8 cellular contexts compared by ENCODE assay signal in the genomic region with DNA sequence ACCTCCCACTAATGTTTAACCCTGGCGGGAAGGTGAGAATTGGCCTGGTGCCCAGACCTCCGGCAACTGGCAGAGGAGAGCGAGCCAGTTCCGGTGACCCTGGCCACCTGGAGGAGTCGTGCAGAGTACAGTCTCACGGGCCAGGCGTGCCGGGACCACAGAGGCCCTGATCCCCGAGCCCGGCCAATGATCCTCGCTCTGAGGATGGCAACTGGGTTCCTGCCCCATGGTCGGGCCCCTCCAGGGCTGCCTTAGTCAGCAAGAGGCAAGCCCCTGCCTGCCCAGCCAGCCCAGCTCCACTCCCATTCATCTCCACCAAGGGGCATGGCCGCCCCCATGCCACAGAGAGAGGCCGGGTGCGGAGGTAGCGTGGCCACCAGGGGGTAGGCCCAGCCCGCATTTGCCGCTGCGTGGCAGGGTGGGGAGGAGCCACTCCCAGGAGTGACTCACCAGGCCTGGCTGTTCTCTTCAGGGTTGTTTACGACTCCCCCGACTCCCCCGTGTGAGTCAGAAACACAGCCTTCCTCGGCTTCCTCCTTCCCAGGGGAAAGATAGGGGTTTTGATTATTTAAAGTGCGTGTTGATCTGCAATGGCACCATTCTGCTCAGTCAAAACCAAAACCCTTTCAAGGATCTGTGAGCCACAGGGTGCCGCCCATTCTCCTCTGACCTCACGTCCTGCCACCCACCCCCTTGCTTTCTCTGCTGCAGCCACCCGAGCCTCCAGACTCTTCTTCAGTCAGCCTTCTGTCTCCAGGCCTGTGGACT. TPM values are rescaled to one million over a fixed set of nuclear protein-coding genes. Genes with fewer than 3 reads are reported as not detected.
DNase-seq lines count a peak whose midpoint lies in the region; ATAC-seq and TF ChIP-seq lines count a peak whose summit lies in the region.

Gene SLC25A45 (minus strand): TSS at position 611 of the 768 bp plus-strand sequence. CDS start 695 bp downstream, outside the sequence.

- POLR2A ChIA-PET in Panc1 (lab: Charles Lee): interaction anchor here (0.6 to 0.7 kb wide), 3 partner anchors 21 to 117 kb away, joined by 7 to 16 read pairs (median 8); partner anchors contain the start of gene MALAT1
- POLR2A ChIA-PET in naive thymus-derived CD8-positive, alpha-beta T cell (lab: Charles Lee): interaction anchor here (0.6 to 17.5 kb wide), 18 partner anchors 10 to 206 kb away, joined by 3 to 396 read pairs (median 4); partner anchors contain the start of genes MALAT1 and NEAT1

- TF ChIP-seq CTCF in KMS-11 (conservative IDR thresholded peaks at IDR 0.05; ENCODE audit: low read depth, low read length) (peak; percentile 71), Panc1 (IDR thresholded peaks at IDR 0.05) (peak; percentile 90; the same call in 1 of the 2 replicates), esophagus muscularis mucosa (IDR thresholded peaks at IDR 0.05) (peak; percentile 88 to 98 (median 90))

- 0% methylated on average over 16 of the region's 27 CpGs for WGBS in esophagus muscularis mucosa

- peak within 1 kb of the TSS; percentile 78 for H3K4me3 Mint-ChIP-seq in activated T-cell treated with anti-CD3 and anti-CD28 coated beads, Interleukin-2, amount 50 U/mL, for 24 hours
- H3K4me3 Mint-ChIP-seq in naive thymus-derived CD8-positive, alpha-beta T cell: peak within 1 kb of the TSS; percentile 80 to 97 (median 92)
- peak within 1 kb of the TSS; percentile 87 to 88 for H3K4me3 Mint-ChIP-seq in stimulated activated naive B cell treated with anti-CD40 and anti-IgM and Interleukin-4, amounts not matched to agents 10 μg/mL and 1 μg/mL and 100 μg/mL, for 72 hours

- in situ Hi-C loops in Panc1 (cut with HindIII; ENCODE audit: low pct_unique_long_range_greater_than_20kb, low sequenced_read_pairs): no loop called here

- H3K79me2 ChIP-seq in KMS-11 (ENCODE audit: insufficient read depth, low read depth): peaks cover 30% of the 10 kb centered on the region

- TF ChIP-seq EP300 in esophagus muscularis mucosa (IDR thresholded peaks at IDR 0.05): no peak

- peak within 1 kb of the TSS; percentile 50 for H2AFZ ChIP-seq in KMS-11 (ENCODE audit: low read depth)

- TF ChIP-seq POLR2A in esophagus muscularis mucosa (IDR thresholded peaks at IDR 0.05; ENCODE audit: low read depth): no peak

- peaks cover 58% of the 10 kb centered on the region for H3K4me1 Mint-ChIP-seq in activated T-cell treated with anti-CD3 and anti-CD28 coated beads, Interleukin-2, amount 50 U/mL, for 24 hours (ENCODE audit: low read depth)
- H3K4me1 Mint-ChIP-seq in naive thymus-derived CD8-positive, alpha-beta T cell: peaks cover 34 to 72% (median 57%) of the 10 kb centered on the region in 4 donors
- peaks cover 51 to 82% of the 10 kb centered on the region in 2 donors for H3K4me1 Mint-ChIP-seq in stimulated activated naive B cell treated with anti-CD40 and anti-IgM and Interleukin-4, amounts not matched to agents 10 μg/mL and 1 μg/mL and 100 μg/mL, for 72 hours

- ATAC-seq in GM21825 (IDR thresholded peaks at IDR 0.05; ENCODE audit: unreplicated experiment) (peak; percentile 63), Panc1 (peak; percentile 93)
- peak; percentile 86 to 88 for ATAC-seq in naive thymus-derived CD8-positive, alpha-beta T cell
- ATAC-seq in stimulated activated naive B cell treated with anti-CD40 and anti-IgM and Interleukin-4, amounts not matched to agents 10 μg/mL and 1 μg/mL and 100 μg/mL, for 72 hours (replicated peaks): peak; percentile 82 to 84

- H3K27ac ChIP-seq in KMS-11 (peak within 1 kb of the TSS; percentile 95), Panc1 (ENCODE audit: low read length) (peak within 1 kb of the TSS; percentile 92), esophagus muscularis mucosa (replicated peaks in 1 of 4) (peak within 1 kb of the TSS; percentile 95 to 98 (median 96))

- H3K36me3 ChIP-seq in KMS-11 (ENCODE audit: insufficient read depth) (no peaks in the 10 kb centered on the region), Panc1 (ENCODE audit: control insufficient read depth, insufficient read depth, low read length) (no peaks in the 10 kb centered on the region; the same call in 1 of the 2 replicates), esophagus muscularis mucosa (peaks cover 0 to 7% (median 2%) of the 10 kb centered on the region in 4 donors)

- H3K9ac ChIP-seq in KMS-11: peak within 1 kb of the TSS; percentile 88

- no TSS peak for BruUV-seq in Panc1 (replicated peaks; lab: Mats Ljungman, UMichigan)

- no peaks in the 10 kb centered on the region for H3K27me3 Mint-ChIP-seq in activated T-cell treated with anti-CD3 and anti-CD28 coated beads, Interleukin-2, amount 50 U/mL, for 24 hours
- no peaks in the 10 kb centered on the region for H3K27me3 Mint-ChIP-seq in naive thymus-derived CD8-positive, alpha-beta T cell
- H3K27me3 Mint-ChIP-seq in stimulated activated naive B cell treated with anti-CD40 and anti-IgM and Interleukin-4, amounts not matched to agents 10 μg/mL and 1 μg/mL and 100 μg/mL, for 72 hours: no peaks in the 10 kb centered on the region

- peak; percentile 100 for DNase-seq in EH (ENCODE audit: low read depth)
- peak; percentile 85 for DNase-seq in Panc1 (ENCODE audit: low read depth, low spot score)
- DNase-seq in activated T-cell treated with anti-CD3 and anti-CD28 coated beads, Interleukin-2, amount 50 U/mL, for 24 hours: peak; percentile 93
- peak; percentile 98 for DNase-seq in esophagus muscularis mucosa (ENCODE audit: extremely low spot score)
- peak; percentile 84 to 96 (median 91) for DNase-seq in naive thymus-derived CD8-positive, alpha-beta T cell
- peak; percentile 95 for DNase-seq in stimulated activated naive B cell treated with anti-CD40 and anti-IgM and Interleukin-4, amounts not matched to agents 10 μg/mL and 1 μg/mL and 100 μg/mL, for 72 hours

- intact Hi-C loops in Panc1 (cut with micrococcal nuclease; ENCODE audit: unreplicated experiment) (no loop called here), esophagus muscularis mucosa (cut with DNase I) (loop anchor here (5.0 kb wide), 2 partner anchors 35 to 130 kb away; no protein-coding TSS in a partner anchor)

- peaks cover 51% of the 10 kb centered on the region for H3K4me1 ChIP-seq in KMS-11 (ENCODE audit: low read depth, poor library complexity, severe bottlenecking)
- peaks cover 39% of the 10 kb centered on the region for H3K4me1 ChIP-seq in Panc1 (ENCODE audit: control insufficient read depth, insufficient read depth, low read length)
- peaks cover 56 to 62% (median 59%) of the 10 kb centered on the region in 4 donors for H3K4me1 ChIP-seq in esophagus muscularis mucosa

- CTCF ChIA-PET in Panc1 (lab: Charles Lee): interaction anchor here (0.5 to 1.1 kb wide), 4 partner anchors 16 to 206 kb away, joined by 3 to 10 read pairs (median 4); no protein-coding TSS in a partner anchor

- H4K20me1 ChIP-seq in KMS-11 (ENCODE audit: insufficient read depth): no peaks in the 10 kb centered on the region

- no peaks in the 10 kb centered on the region for H3K9me3 ChIP-seq in Panc1 (ENCODE audit: control insufficient read depth, insufficient read depth, low read depth, low read length)
- no peaks in the 10 kb centered on the region for H3K9me3 ChIP-seq in esophagus muscularis mucosa

- H3K4me2 ChIP-seq in KMS-11: peak within 1 kb of the TSS; percentile 79

- H3K27me3 ChIP-seq in KMS-11 (ENCODE audit: insufficient read depth, low read depth) (no peaks in the 10 kb centered on the region), Panc1 (ENCODE audit: control insufficient read depth, insufficient read depth, low read length) (no peaks in the 10 kb centered on the region), esophagus muscularis mucosa (no peaks in the 10 kb centered on the region)

- H3K36me3 Mint-ChIP-seq in activated T-cell treated with anti-CD3 and anti-CD28 coated beads, Interleukin-2, amount 50 U/mL, for 24 hours (ENCODE audit: low read depth): peaks cover 7% of the 10 kb centered on the region
- peaks cover 0 to 11% (median 0%) of the 10 kb centered on the region in 3 donors for H3K36me3 Mint-ChIP-seq in naive thymus-derived CD8-positive, alpha-beta T cell
- H3K36me3 Mint-ChIP-seq in stimulated activated naive B cell treated with anti-CD40 and anti-IgM and Interleukin-4, amounts not matched to agents 10 μg/mL and 1 μg/mL and 100 μg/mL, for 72 hours: peaks cover 0 to 6% of the 10 kb centered on the region in 2 donors

- H3K27ac Mint-ChIP-seq in activated T-cell treated with anti-CD3 and anti-CD28 coated beads, Interleukin-2, amount 50 U/mL, for 24 hours: peak within 1 kb of the TSS; percentile 98
- H3K27ac Mint-ChIP-seq in naive thymus-derived CD8-positive, alpha-beta T cell: peak within 1 kb of the TSS; percentile 96 to 100 (median 99)
- peak within 1 kb of the TSS; percentile 96 for H3K27ac Mint-ChIP-seq in stimulated activated naive B cell treated with anti-CD40 and anti-IgM and Interleukin-4, amounts not matched to agents 10 μg/mL and 1 μg/mL and 100 μg/mL, for 72 hours

- H3K9me3 Mint-ChIP-seq in activated T-cell treated with anti-CD3 and anti-CD28 coated beads, Interleukin-2, amount 50 U/mL, for 24 hours: no peaks in the 10 kb centered on the region
- no peaks in the 10 kb centered on the region for H3K9me3 Mint-ChIP-seq in naive thymus-derived CD8-positive, alpha-beta T cell
- no peaks in the 10 kb centered on the region for H3K9me3 Mint-ChIP-seq in stimulated activated naive B cell treated with anti-CD40 and anti-IgM and Interleukin-4, amounts not matched to agents 10 μg/mL and 1 μg/mL and 100 μg/mL, for 72 hours

- H3K4me3 ChIP-seq in KMS-11 (IDR thresholded peaks at IDR 0.05; ENCODE audit: insufficient read depth, low read depth, low read length) (no peak within 1 kb of the TSS), Panc1 (ENCODE audit: low read depth in 2 of 2, low read length in 2 of 2) (peak within 1 kb of the TSS; percentile 36 to 51), esophagus muscularis mucosa (peak within 1 kb of the TSS; percentile 55 to 62 (median 56))

RNA-seq across cellular contexts. Expression of gene SLC25A45, which starts in this region (rescaled TPM):
- total RNA-seq in Panc1 (2021; ENCODE audit: unreplicated experiment): 9.8 TPM
- polyA plus RNA-seq in Panc1 (2012; ENCODE audit: insufficient read length): 5.9 TPM
- total RNA-seq in esophagus muscularis mucosa: 10 to 100 TPM in 1 of 4 donors, 1 to 10 TPM in 3; 4.6 to 11.3 (median 5.9) TPM
- total RNA-seq in naive thymus-derived CD8-positive, alpha-beta T cell: 10 to 100 TPM; 22.2 to 23.4 TPM
- 10 to 100 TPM; 10.8 to 19.2 (median 11.0) TPM for polyA plus RNA-seq in naive thymus-derived CD8-positive, alpha-beta T cell
